29 cellular contexts compared by ENCODE assay signal in genomic region chr13:73101608-73102007, GRCh38.
"Had no signal": no experiment of that assay in that cellular context is flagged by ENCODE, and none has a peak within 500 bp of the region (broad histone marks: within the 10 kb centered on the region; RNA-seq: fewer than 3 reads in every experiment).

No MANE protein-coding gene starts in this region.

- H3K27ac Mint-ChIP-seq: activated B cell treated with CpG ODN at 0.5 μM for 24 hours; activated CD8-positive, alpha-beta T cell treated with anti-CD3 and anti-CD28 coated beads for 36 hours; activated naive CD8-positive, alpha-beta T cell; activated T-helper 17 cell treated with anti-CD3 and anti-CD28 coated beads, Interleukin-2, amount 50 U/mL, for 72 hours; T-helper 17 cell; T-helper 2 cell treated with Interferon-gamma antibody and Interleukin-4, amounts not matched to agents 5 μg/mL and 100 μg/mL, for 36 hours had no signal

- H3K36me3 ChIP-seq: colonic mucosa, esophagus squamous epithelium, gastroesophageal sphincter, WERI-Rb-1 had no signal

- H3K4me3 ChIP-seq: body of pancreas, colonic mucosa, esophagus squamous epithelium, gastroesophageal sphincter had no signal

- DNase-seq: activated B cell treated with CpG ODN at 0.5 μM for 24 hours; activated CD4-positive, alpha-beta T cell treated with anti-CD3 and anti-CD28 coated beads for 48 hours; activated CD4-positive, alpha-beta T cell treated with anti-CD3 and anti-CD28 coated beads, Interleukin-2, amount 50 U/mL, for 1 hour; activated CD4-positive, alpha-beta T cell treated with anti-CD3 and anti-CD28 coated beads, Interleukin-2, amount 50 U/mL, for 48 hours; activated CD8-positive, alpha-beta memory T cell treated with anti-CD3 and anti-CD28 coated beads for 24 hours; activated CD8-positive, alpha-beta T cell treated with anti-CD3 and anti-CD28 coated beads for 36 hours; activated effector memory CD4-positive, alpha-beta T cell treated with Interleukin-2 at 50 U/mL for 16 hours; activated gamma-delta T cell treated with Interleukin-2 at 50 U/mL for 16 hours; activated naive CD4-positive, alpha-beta T cell treated with anti-CD3 and anti-CD28 coated beads, Interleukin-2, amount 50 U/mL, for 16 hours; activated naive CD4-positive, alpha-beta T cell treated with Interleukin-2 at 50 U/mL for 16 hours; activated T-cell treated with anti-CD3 and anti-CD28 coated beads, Interleukin-2, amount 50 U/mL, for 4 hours; amygdala; aorta; body of pancreas; central memory CD4-positive, alpha-beta T cell; cerebellar nuclear complex; colonic mucosa; effector CD8-positive, alpha-beta T cell; esophagus squamous epithelium; foreskin melanocyte; T-helper 1 cell; T-helper 17 cell; T1000; WERI-Rb-1 had no signal

- H3K36me3 Mint-ChIP-seq: activated naive CD8-positive, alpha-beta T cell had no signal

- H3K9me3 Mint-ChIP-seq: activated B cell treated with CpG ODN at 0.5 μM for 24 hours; activated CD8-positive, alpha-beta T cell treated with anti-CD3 and anti-CD28 coated beads for 36 hours; activated T-cell treated with anti-CD3 and anti-CD28 coated beads, Interleukin-2, amount 50 U/mL, for 4 hours; activated T-helper 17 cell treated with anti-CD3 and anti-CD28 coated beads, Interleukin-2, amount 50 U/mL, for 72 hours had no signal

- H3K4me1 Mint-ChIP-seq: activated B cell treated with CpG ODN at 0.5 μM for 24 hours; activated T-helper 17 cell treated with anti-CD3 and anti-CD28 coated beads, Interleukin-2, amount 50 U/mL, for 72 hours had no signal

- H3K9me3 ChIP-seq: body of pancreas, colonic mucosa, esophagus squamous epithelium, gastroesophageal sphincter had no signal

- H3K4me1 ChIP-seq: colonic mucosa, gastroesophageal sphincter had no signal

- H3K27me3 ChIP-seq: body of pancreas, colonic mucosa, esophagus squamous epithelium, gastroesophageal sphincter had no signal

- H3K4me3 Mint-ChIP-seq: activated B cell treated with CpG ODN at 0.5 μM for 24 hours; activated CD8-positive, alpha-beta T cell treated with anti-CD3 and anti-CD28 coated beads for 36 hours; activated naive CD8-positive, alpha-beta T cell; activated T-cell treated with anti-CD3 and anti-CD28 coated beads, Interleukin-2, amount 50 U/mL, for 4 hours; activated T-helper 17 cell treated with anti-CD3 and anti-CD28 coated beads, Interleukin-2, amount 50 U/mL, for 72 hours; T-helper 17 cell; T-helper 2 cell treated with Interferon-gamma antibody and Interleukin-4, amounts not matched to agents 5 μg/mL and 100 μg/mL, for 36 hours had no signal

- H3K27ac ChIP-seq: body of pancreas, colonic mucosa, epithelial cell of prostate, esophagus squamous epithelium, gastroesophageal sphincter, WERI-Rb-1 had no signal

- H3K27me3 Mint-ChIP-seq: activated CD8-positive, alpha-beta T cell treated with anti-CD3 and anti-CD28 coated beads for 36 hours; activated naive CD8-positive, alpha-beta T cell had no signal
